8 cellular contexts compared by ENCODE assay signal in genomic region chr9:93958875-93959682, GRCh38. TPM values are rescaled to one million over a fixed set of nuclear protein-coding genes. Genes with fewer than 3 reads are reported as not detected.
DNase-seq lines count a peak whose midpoint lies in the region; ATAC-seq, FAIRE-seq and TF ChIP-seq lines count a peak whose summit lies in the region.

No MANE protein-coding gene starts in this region.

- WGBS in mesenchymal stem cell = 4% methylated on average over 46 of the region's 64 CpGs

- no peak overlapping the region for H2BK5ac ChIP-seq in mesenchymal stem cell (ENCODE audit: low read depth, low read length, poor library complexity, severe bottlenecking)

- H3K9ac ChIP-seq in HUES48 (ENCODE audit: low read depth, low read length) (no peak overlapping the region), mesenchymal stem cell (ENCODE audit: low read length) (no peak overlapping the region), kidney (ENCODE audit: low read length in 2 of 2) (no peak overlapping the region)

- no peaks in the 10 kb centered on the region for H3K79me1 ChIP-seq in mesenchymal stem cell (replicated peaks; ENCODE audit: low read length, poor library complexity, severe bottlenecking)

- H3K36me3 ChIP-seq in HUES48 (ENCODE audit: control insufficient read depth, insufficient read depth, low read length) (no peaks in the 10 kb centered on the region), mesenchymal stem cell (ENCODE audit: control insufficient read depth in 1 of 2, insufficient read depth in 2 of 2, low read depth in 1 of 2, low read length in 2 of 2) (no peaks in the 10 kb centered on the region), kidney (ENCODE audit: control insufficient read depth in 1 of 2, insufficient read depth in 2 of 2, low read length in 2 of 2) (no peaks in the 10 kb centered on the region)

- no peak overlapping the region for H4K8ac ChIP-seq in mesenchymal stem cell (ENCODE audit: low read length)

- no peak overlapping the region for H2BK12ac ChIP-seq in mesenchymal stem cell (ENCODE audit: low read length in 2 of 2)

- H3K14ac ChIP-seq in mesenchymal stem cell (ENCODE audit: low read length in 2 of 2) = no peak overlapping the region

- no peak for FAIRE-seq in kidney (lab: Jason Lieb, UNC)

- no peak for ATAC-seq in HG03565 (IDR thresholded peaks at IDR 0.05; ENCODE audit: unreplicated experiment)
- ATAC-seq in HG03139 (IDR thresholded peaks at IDR 0.05; ENCODE audit: unreplicated experiment) = no peak

- H3K4me3 ChIP-seq in HUES48 (ENCODE audit: low read depth, low read length) = peak overlapping the region; percentile 46
- H3K4me3 ChIP-seq in mesenchymal stem cell (ENCODE audit: insufficient read depth in 1 of 2, low read depth in 1 of 2, low read length in 2 of 2) = no peak overlapping the region
- no peak overlapping the region for H3K4me3 ChIP-seq in kidney (ENCODE audit: low read length in 2 of 2)

- peak overlapping the region in 1 of 2 experiments; percentile 52 for H3K23ac ChIP-seq in mesenchymal stem cell (ENCODE audit: low read length in 2 of 2)

- H3K9me3 ChIP-seq in HUES48 (ENCODE audit: control insufficient read depth, insufficient read depth, low read length) = no peaks in the 10 kb centered on the region
- peaks cover 5% of the 10 kb centered on the region for H3K9me3 ChIP-seq in mesenchymal stem cell (ENCODE audit: control insufficient read depth, low read length)
- H3K9me3 ChIP-seq in kidney (ENCODE audit: control insufficient read depth in 1 of 2, low read length in 2 of 2) = no peaks in the 10 kb centered on the region

- no peak overlapping the region for H3K4ac ChIP-seq in mesenchymal stem cell (ENCODE audit: low read depth in 1 of 2, low read length in 2 of 2)

- peak; percentile 65 for DNase-seq in AG20443 (ENCODE audit: low spot score)
- peak; percentile 63 for DNase-seq in mesenchymal stem cell
- DNase-seq in NCI-H2196 (lab: John Stamatoyannopoulos, UW; ENCODE audit: unreplicated experiment) = no peak
- DNase-seq in kidney = no peak

- no peak overlapping the region for H2AK5ac ChIP-seq in mesenchymal stem cell (ENCODE audit: low read length, severe bottlenecking)

- peaks cover 91% of the 10 kb centered on the region for H3K27me3 Mint-ChIP-seq in brain

- intact Hi-C loops in kidney (cut with DNase I) = no loop called here

- no peak overlapping the region for H2BK120ac ChIP-seq in mesenchymal stem cell (ENCODE audit: low read depth, low read length)

- no peak overlapping the region for H2AFZ ChIP-seq in mesenchymal stem cell (ENCODE audit: low read depth, low read length)

- no peak overlapping the region for H3K27ac Mint-ChIP-seq in brain

- H3K4me3 Mint-ChIP-seq in brain = peak overlapping the region; percentile 55 to 76 (median 74)

- H3K27ac ChIP-seq in HUES48 (ENCODE audit: low read depth, low read length) (no peak overlapping the region), mesenchymal stem cell (ENCODE audit: low read length, poor library complexity, severe bottlenecking) (no peak overlapping the region), kidney (ENCODE audit: low read depth in 2 of 2, low read length in 2 of 2) (no peak overlapping the region)

- peaks cover 18% of the 10 kb centered on the region for H3K4me1 ChIP-seq in HUES48 (ENCODE audit: control insufficient read depth, insufficient read depth, low read length)
- H3K4me1 ChIP-seq in mesenchymal stem cell (ENCODE audit: control insufficient read depth, insufficient read depth, low read depth, low read length) = peaks cover 39% of the 10 kb centered on the region
- H3K4me1 ChIP-seq in kidney (ENCODE audit: control insufficient read depth in 1 of 2, insufficient read depth in 1 of 2, low read depth in 1 of 2, low read length in 2 of 2) = peaks cover 3 to 14% of the 10 kb centered on the region in 2 donors

- no peak overlapping the region for H4K91ac ChIP-seq in mesenchymal stem cell (ENCODE audit: low read length)

- peaks cover 37% of the 10 kb centered on the region for H3K4me1 Mint-ChIP-seq in brain

- peaks cover 0 to 8% (median 0%) of the 10 kb centered on the region in 5 experiments for H3K9me3 Mint-ChIP-seq in brain

- H3K36me3 Mint-ChIP-seq in brain = no peaks in the 10 kb centered on the region

- no peak for TF ChIP-seq CTCF in brain (conservative IDR thresholded peaks at IDR 0.05)
- no peak for TF ChIP-seq CTCF in kidney (IDR thresholded peaks at IDR 0.05; ENCODE audit: borderline replicate concordance, extremely low read depth, insufficient read depth)

- H3K18ac ChIP-seq in mesenchymal stem cell (ENCODE audit: low read depth in 1 of 2, low read length in 2 of 2) = no peak overlapping the region

- H3K4me2 ChIP-seq in mesenchymal stem cell (ENCODE audit: low read length, poor library complexity, severe bottlenecking) = no peak overlapping the region

- peaks cover 88% of the 10 kb centered on the region for H3K27me3 ChIP-seq in HUES48 (ENCODE audit: control insufficient read depth, insufficient read depth, low read length)
- peaks cover 72 to 74% of the 10 kb centered on the region in 2 experiments for H3K27me3 ChIP-seq in mesenchymal stem cell (ENCODE audit: control insufficient read depth in 1 of 2, insufficient read depth in 1 of 2, low read length in 2 of 2)

- no peak overlapping the region for H2BK15ac ChIP-seq in mesenchymal stem cell (ENCODE audit: low read depth, poor library complexity, severe bottlenecking)

RNA-seq across cellular contexts. Expression of gene BARX1, which starts 3.9 kb away (rescaled TPM):
- polyA plus RNA-seq in brain (ENCODE audit: insufficient read depth, low read depth, low replicate concordance) (47.4 TPM), kidney (ENCODE audit: insufficient read depth, low read depth, low replicate concordance) (not detected)
- 2.0 TPM for polyA plus RNA-seq in mesenchymal stem cell (2013, experiment 1 of 2)
- polyA plus RNA-seq in mesenchymal stem cell (2013, experiment 2 of 2) = 2.2 TPM
- total RNA-seq in kidney = not detected

Comparison
In these comparisons a context has a peak if more than half of its experiments do, and no peak if none do; other contexts are left out.
1. DNase-seq: peak in AG20443 (single experiment) and mesenchymal stem cell (single experiment); none in NCI-H2196 (single experiment) and kidney (single experiment).
2. RNA of gene BARX1, which starts 3.9 kb away (polyA plus RNA-seq): 47.4 TPM in brain (single experiment); not detected in kidney (single experiment); every median in the first group is over 10 times any median in the second.